Comparison of ENCODE assay signal across 1 cellular context in genomic region chr13:44410328-44410859, GRCh38.
TF ChIP-seq lines count a peak whose summit lies in the region.

No MANE protein-coding gene starts in this region.

TF ChIP-seq in HepG2, 621 proteins besides CTCF, POLR2A, EP300 and RAD21:
- no peak for TF ChIP-seq BRD4 (CRISPR knock-in tag; IDR thresholded peaks at IDR 0.05)
- TF ChIP-seq NPAS2 (CRISPR knock-in tag; IDR thresholded peaks at IDR 0.05; ENCODE audit: borderline replicate concordance), result no peak
- TF ChIP-seq STAG1 (CRISPR knock-in tag; IDR thresholded peaks at IDR 0.05), result peak; percentile 40
